Comparison of ENCODE assay signal across 10 cellular contexts in the genomic region with DNA sequence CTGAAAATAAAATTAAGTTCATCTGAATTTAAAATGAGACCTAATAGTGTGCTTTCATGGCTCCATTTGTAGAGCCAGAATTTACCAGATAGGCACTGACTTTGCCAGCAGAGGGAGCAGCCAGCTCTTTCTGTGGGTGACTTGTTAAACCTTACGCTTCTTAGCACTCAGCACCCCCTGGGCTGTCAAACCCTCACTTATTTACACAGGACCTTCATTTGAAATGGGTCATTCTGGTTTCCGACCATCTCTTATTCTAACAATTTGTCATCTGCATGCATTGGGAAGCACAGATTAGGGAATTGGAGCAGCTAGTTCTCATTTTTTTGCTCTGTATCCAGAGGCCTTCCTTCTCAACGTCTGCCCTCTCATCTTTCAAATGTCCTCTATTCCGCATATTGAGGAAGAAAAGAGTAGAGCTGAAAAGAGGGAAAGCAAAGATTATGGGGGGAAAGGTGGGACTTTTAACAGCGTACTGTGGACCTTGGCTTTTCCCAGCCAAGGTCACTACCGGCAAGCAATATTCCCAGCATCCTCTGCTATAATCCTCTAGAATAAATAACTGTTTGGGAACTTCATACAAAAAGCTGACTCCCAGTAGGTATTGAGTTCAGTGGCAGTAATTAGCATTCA. TPM values are rescaled to one million over a fixed set of nuclear protein-coding genes. Genes with fewer than 3 reads are reported as not detected.
DNase-seq lines count a peak whose midpoint lies in the region; ATAC-seq and TF ChIP-seq lines count a peak whose summit lies in the region.
"Had no signal": no experiment of that assay in that cellular context is flagged by ENCODE, and none has a peak within 500 bp of the region (broad histone marks: within the 10 kb centered on the region; RNA-seq: fewer than 3 reads in every experiment).

No MANE protein-coding gene starts in this region.

- H3K4me3 Mint-ChIP-seq in CD4-positive, CD25-positive, alpha-beta regulatory T cell: peak overlapping the region in 1 of 4 donors; percentile 52
- H3K4me3 Mint-ChIP-seq: stimulated activated naive CD8-positive, alpha-beta T cell treated with anti-CD3 and anti-CD28 coated beads, Interleukin-15, Interleukin-2, amounts not matched to agents 100 ng/mL and 50 ng/mL, for 24 hours had no signal

- 70 to 74% methylated on average over 6 of the region's 6 CpGs for WGBS in heart right ventricle, 2 donors

- H3K36me3 ChIP-seq in CD4-positive, CD25-positive, alpha-beta regulatory T cell (ENCODE audit: control insufficient read depth, insufficient read depth, low read length): no peaks in the 10 kb centered on the region
- H3K36me3 ChIP-seq in heart right ventricle: no peaks in the 10 kb centered on the region

- peak overlapping the region in 1 of 3 donors; percentile 5 for H3K27ac Mint-ChIP-seq in CD4-positive, CD25-positive, alpha-beta regulatory T cell
- H3K27ac Mint-ChIP-seq: IgD-negative memory B cell; stimulated activated naive CD8-positive, alpha-beta T cell treated with anti-CD3 and anti-CD28 coated beads, Interleukin-15, Interleukin-2, amounts not matched to agents 100 ng/mL and 50 ng/mL, for 24 hours had no signal

- intact Hi-C loops in heart right ventricle (cut with DNase I): no loop called here

- H3K36me3 Mint-ChIP-seq in CD4-positive, CD25-positive, alpha-beta regulatory T cell: no peaks in the 10 kb centered on the region

- peaks cover 52% of the 10 kb centered on the region for H3K27me3 Mint-ChIP-seq in CD4-positive, CD25-positive, alpha-beta regulatory T cell

- peak; percentile 50 to 57 for ATAC-seq in CD4-positive, CD25-positive, alpha-beta regulatory T cell (ENCODE audit: low read depth in 2 of 2)
- ATAC-seq in heart right ventricle (peak in 5 of 8 donors; percentile 35 to 65 (median 50)), HG03521 (IDR thresholded peaks at IDR 0.05; ENCODE audit: unreplicated experiment) (no peak), GM18870 (IDR thresholded peaks at IDR 0.05; ENCODE audit: unreplicated experiment) (no peak)

- H3K9me3 ChIP-seq in CD4-positive, CD25-positive, alpha-beta regulatory T cell (ENCODE audit: control insufficient read depth in 2 of 2, low read length in 2 of 2): no peaks in the 10 kb centered on the region
- no peaks in the 10 kb centered on the region for H3K9me3 ChIP-seq in heart right ventricle

- peaks cover 4 to 22% (median 6%) of the 10 kb centered on the region in 4 donors for H3K4me1 Mint-ChIP-seq in CD4-positive, CD25-positive, alpha-beta regulatory T cell

- H3K27me3 ChIP-seq in CD4-positive, CD25-positive, alpha-beta regulatory T cell (ENCODE audit: control insufficient read depth, insufficient read depth, low read length): peaks cover 19% of the 10 kb centered on the region
- peaks cover 0 to 6% (median 0%) of the 10 kb centered on the region in 7 donors for H3K27me3 ChIP-seq in heart right ventricle

- no peak overlapping the region for H3K27ac ChIP-seq in CD4-positive, CD25-positive, alpha-beta regulatory T cell (ENCODE audit: insufficient read depth, low read length, poor library complexity, severe bottlenecking)
- peak overlapping the region in 6 of 10 donors; percentile 9 to 59 (median 16) for H3K27ac ChIP-seq in heart right ventricle

- H3K9me3 Mint-ChIP-seq in CD4-positive, CD25-positive, alpha-beta regulatory T cell: peaks cover 0 to 3% (median 0%) of the 10 kb centered on the region in 7 donors
- H3K9me3 Mint-ChIP-seq: IgD-negative memory B cell; stimulated activated naive CD8-positive, alpha-beta T cell treated with anti-CD3 and anti-CD28 coated beads, Interleukin-15, Interleukin-2, amounts not matched to agents 100 ng/mL and 50 ng/mL, for 24 hours had no signal

- TF ChIP-seq CTCF in heart right ventricle (IDR thresholded peaks at IDR 0.05) (peak; percentile 44 to 80 (median 64)), retinal pigment epithelial cell (conservative IDR thresholded peaks at IDR 0.05; ENCODE audit: low read depth, low read length) (peak; percentile 86)

- H3K4me1 ChIP-seq in CD4-positive, CD25-positive, alpha-beta regulatory T cell (ENCODE audit: control insufficient read depth, insufficient read depth, low read length, poor library complexity, severe bottlenecking): peaks cover 13% of the 10 kb centered on the region
- peaks cover 0 to 74% (median 12%) of the 10 kb centered on the region in 9 donors for H3K4me1 ChIP-seq in heart right ventricle

- DNase-seq in CD4-positive, CD25-positive, alpha-beta regulatory T cell: peak; percentile 17 to 70 (median 48)
- DNase-seq in HPDE6-E6E7 (ENCODE audit: extremely low spot score) (peak; percentile 21), SK-N-DZ (ENCODE audit: low spot score) (peak; percentile 48), heart right ventricle (peak; percentile 27 to 42), retinal pigment epithelial cell (ENCODE audit: low read depth) (peak; percentile 18)
- peak; percentile 7 for DNase-seq in activated naive CD8-positive, alpha-beta T cell treated with anti-CD3 and anti-CD28 coated beads, Interleukin-2, amount 50 U/mL, for 16 hours (ENCODE audit: low read depth, low spot score)

- no peak overlapping the region for H3K4me3 ChIP-seq in CD4-positive, CD25-positive, alpha-beta regulatory T cell (ENCODE audit: low read depth, low read length)
- H3K4me3 ChIP-seq in heart right ventricle (peak overlapping the region in 2 of 10 donors; percentile 12 to 13), retinal pigment epithelial cell (ENCODE audit: low read length) (no peak overlapping the region)

RNA-seq across cellular contexts. Expression of a gene that starts 3.1 kb away (rescaled TPM):
- 0.57 TPM for total RNA-seq in CD4-positive, CD25-positive, alpha-beta regulatory T cell
- 1 to 10 TPM in 3 of 4 donors, not detected in 1; 1.4 to 3.6 (median 3.5) TPM for polyA plus RNA-seq in CD4-positive, CD25-positive, alpha-beta regulatory T cell
- polyA plus RNA-seq in SK-N-DZ (2014; cell fraction: cytosol; rRNA removed): 55.4 and 83.1 TPM in 2 replicates
- 110 and 131 TPM in 2 replicates for polyA plus RNA-seq in SK-N-DZ (2014; cell fraction: nucleus; rRNA removed)
- total RNA-seq in heart right ventricle: 1 to 10 TPM; 1.3 to 9.1 (median 2.6) TPM
- 1 to 10 TPM; 3.1 to 6.5 TPM for polyA plus RNA-seq in heart right ventricle

RNA-seq across cellular contexts. Expression of a gene that starts 41.5 kb away (rescaled TPM):
- not detected for total RNA-seq in CD4-positive, CD25-positive, alpha-beta regulatory T cell
- polyA plus RNA-seq in CD4-positive, CD25-positive, alpha-beta regulatory T cell: not detected
- not detected in 2 replicates for polyA plus RNA-seq in SK-N-DZ (2014; cell fraction: cytosol; rRNA removed)
- not detected in 2 replicates for polyA plus RNA-seq in SK-N-DZ (2014; cell fraction: nucleus; rRNA removed)
- not detected for total RNA-seq in heart right ventricle
- polyA plus RNA-seq in heart right ventricle: not detected
- polyA plus RNA-seq: IgD-negative memory B cell had no signal

Comparison
In these comparisons a context has a peak if more than half of its experiments do, and no peak if none do; other contexts are left out.
1. ATAC-seq: peak in CD4-positive, CD25-positive, alpha-beta regulatory T cell (2 of 2) and heart right ventricle (5 of 8); none in HG03521 (single experiment) and GM18870 (single experiment).
2. Peak in every context shown above with its lines, with median percentiles within 50 percentile points of each other: DNase-seq.